In genomic region chr1:56212143-56212542, GRCh38 we compare ENCODE assay signal across 35 cellular contexts.
"Had no signal": no experiment of that assay in that cellular context is flagged by ENCODE, and none has a peak within 500 bp of the region (broad histone marks: within the 10 kb centered on the region; RNA-seq: fewer than 3 reads in every experiment).

No MANE protein-coding gene starts in this region.

- H3K36me3 ChIP-seq: MG63 had no signal

- H3K9me3 ChIP-seq: MG63 had no signal

- H3K4me3 ChIP-seq: MG63 had no signal

- DNase-seq: Karpas-422, Kasumi-1, MG63, MM.1S, MV-4-11, NCI-H1048, NCI-H1092, NCI-H1092 treated with DMSO at 0.1 percent for 48 hours, NCI-H1105, NCI-H1105 treated with DMSO at 0.1 percent for 48 hours, NCI-H1417, NCI-H1417 treated with DMSO at 0.1 percent for 48 hours, NCI-H1436, NCI-H1436 treated with DMSO at 0.1 percent for 48 hours, NCI-H146, NCI-H1694, NCI-H1694 treated with DMSO at 0.1 percent for 48 hours, NCI-H187, NCI-H187 treated with DMSO at 0.1 percent for 48 hours, NCI-H1930, NCI-H2029, NCI-H2029 treated with DMSO at 0.1 percent for 48 hours, NCI-H2081, NCI-H2081 treated with DMSO at 0.1 percent for 48 hours, NCI-H2107, NCI-H2171, NCI-H2171 treated with DMSO at 0.1 percent for 48 hours, NCI-H2227 treated with DMSO at 0.1 percent for 48 hours, NCI-H226, NCI-H345, NCI-H446, NCI-H446 treated with DMSO at 0.1 percent for 48 hours, NCI-H510A, NCI-H510A treated with DMSO at 0.1 percent for 48 hours, NCI-H524 had no signal

- H3K27me3 ChIP-seq: MG63 had no signal
